8 cellular contexts compared by ENCODE assay signal in the genomic region with DNA sequence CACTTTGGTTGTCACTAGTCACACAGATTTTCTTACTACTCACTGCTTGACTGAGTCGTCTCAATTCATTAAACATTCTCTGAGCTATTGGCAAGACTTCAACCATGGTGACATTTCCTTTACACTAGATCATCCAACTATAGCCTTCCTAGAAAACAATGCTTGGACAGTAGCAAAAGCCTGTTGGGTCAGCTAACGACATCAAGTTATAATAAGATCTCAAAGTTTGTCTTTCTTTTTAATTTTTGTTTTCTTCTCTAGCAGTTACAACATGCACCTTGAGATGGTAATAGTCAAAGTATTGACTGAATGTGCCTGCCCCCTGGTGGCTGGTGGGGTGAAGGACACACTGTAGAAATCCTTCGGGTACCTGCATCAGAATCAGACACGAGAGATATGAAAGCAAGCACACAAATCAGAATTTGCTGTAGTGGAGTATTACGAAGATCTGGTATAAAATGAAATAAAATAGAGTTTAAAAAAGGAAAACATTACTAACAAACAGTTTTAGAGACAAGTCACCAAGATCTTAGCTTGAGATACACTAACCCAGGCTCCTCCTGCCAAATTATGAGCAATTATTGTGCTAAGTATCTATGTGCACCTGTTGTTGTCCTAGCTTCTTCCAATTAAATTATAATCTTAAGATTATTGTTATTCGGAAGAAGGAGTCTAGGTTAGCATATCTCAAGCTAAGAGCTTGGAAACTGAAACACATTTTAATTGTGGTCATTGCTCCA.
DNase-seq lines count a peak whose midpoint lies in the region; ATAC-seq and TF ChIP-seq lines count a peak whose summit lies in the region.

No MANE protein-coding gene starts in this region.

- H3K27me3 ChIP-seq in HUES48 (ENCODE audit: control insufficient read depth, insufficient read depth, low read length) (no peaks in the 10 kb centered on the region), prostate gland (replicated peaks; ENCODE audit: insufficient read depth) (no peaks in the 10 kb centered on the region), aorta (ENCODE audit: control insufficient read depth in 1 of 2, insufficient read depth in 2 of 2, low read length in 1 of 2) (no peaks in the 10 kb centered on the region)

- H3K27ac ChIP-seq in HUES48 (ENCODE audit: low read depth, low read length), result peak overlapping the region; percentile 8
- H3K27ac ChIP-seq in prostate gland, result no peak overlapping the region
- H3K27ac ChIP-seq in aorta (ENCODE audit: low read depth in 1 of 2, low read length in 2 of 2), result no peak overlapping the region

- H3K27ac Mint-ChIP-seq in activated naive CD4-positive, alpha-beta T cell treated with anti-CD3 and anti-CD28 coated beads for 36 hours, result no peak overlapping the region

- no peak overlapping the region for H3K4me3 Mint-ChIP-seq in activated naive CD4-positive, alpha-beta T cell treated with anti-CD3 and anti-CD28 coated beads for 36 hours

- TF ChIP-seq CTCF in prostate gland (IDR thresholded peaks at IDR 0.05), result peak; percentile 77 to 89 (median 82)

- ATAC-seq in GM21526 (IDR thresholded peaks at IDR 0.05; ENCODE audit: low FRiP score, unreplicated experiment) (peak; percentile 90), Right ventricle myocardium superior (ENCODE audit: poor library complexity) (peak; percentile 80), aorta (ENCODE audit: low FRiP score) (no peak)

- DNase-seq in ELR (ENCODE audit: low read depth) (peak; percentile 60), SK-MEL-5 (ENCODE audit: low read depth, low spot score) (peak; percentile 69), Right ventricle myocardium superior (peak; percentile 77), prostate gland (ENCODE audit: low spot score) (peak; percentile 46), aorta (peak; percentile 72 to 85)
- DNase-seq in activated naive CD4-positive, alpha-beta T cell treated with anti-CD3 and anti-CD28 coated beads for 36 hours, result peak; percentile 87

- TF ChIP-seq POLR2A in prostate gland (IDR thresholded peaks at IDR 0.05), result no peak

- 28% methylated on average over 6 of the region's 6 CpGs for WGBS in prostate gland
- WGBS in aorta, 2 donors, result 22 to 29% methylated on average over 6 of the region's 6 CpGs

- no peaks in the 10 kb centered on the region for H3K9me3 Mint-ChIP-seq in activated naive CD4-positive, alpha-beta T cell treated with anti-CD3 and anti-CD28 coated beads for 36 hours

- H3K36me3 Mint-ChIP-seq in activated naive CD4-positive, alpha-beta T cell treated with anti-CD3 and anti-CD28 coated beads for 36 hours (ENCODE audit: low read depth), result no peaks in the 10 kb centered on the region

- no peaks in the 10 kb centered on the region for H3K27me3 Mint-ChIP-seq in activated naive CD4-positive, alpha-beta T cell treated with anti-CD3 and anti-CD28 coated beads for 36 hours (ENCODE audit: low read depth)

- H3K4me1 Mint-ChIP-seq in activated naive CD4-positive, alpha-beta T cell treated with anti-CD3 and anti-CD28 coated beads for 36 hours (ENCODE audit: low read depth), result peaks cover 2% of the 10 kb centered on the region

- H3K36me3 ChIP-seq in HUES48 (ENCODE audit: control insufficient read depth, insufficient read depth, low read length), result no peaks in the 10 kb centered on the region
- no peaks in the 10 kb centered on the region for H3K36me3 ChIP-seq in prostate gland
- no peaks in the 10 kb centered on the region for H3K36me3 ChIP-seq in aorta (ENCODE audit: control insufficient read depth in 1 of 2, insufficient read depth in 2 of 2, low read length in 1 of 2)

- intact Hi-C loops in activated naive CD4-positive, alpha-beta T cell treated with anti-CD3 and anti-CD28 coated beads for 36 hours (cut with micrococcal nuclease), result loop anchor here (1.0 to 5.0 kb wide), 5 partner anchors 11 to 1282 kb away; no protein-coding TSS in a partner anchor
- intact Hi-C loops in Right ventricle myocardium superior (cut with DNase I), result no loop called here
- intact Hi-C loops in prostate gland (cut with DNase I), result loop anchor here (5.0 to 10.0 kb wide), 2 partner anchors 674 to 1057 kb away; no protein-coding TSS in a partner anchor
- intact Hi-C loops in aorta (cut with DNase I), result loop anchor here (10.0 kb wide), 2 partner anchors 754 to 1054 kb away; no protein-coding TSS in a partner anchor

- no peaks in the 10 kb centered on the region for H3K9me3 ChIP-seq in HUES48 (ENCODE audit: control insufficient read depth, insufficient read depth, low read length)
- no peaks in the 10 kb centered on the region for H3K9me3 ChIP-seq in prostate gland
- no peaks in the 10 kb centered on the region for H3K9me3 ChIP-seq in aorta (ENCODE audit: control insufficient read depth, low read length)

- H3K4me1 ChIP-seq in HUES48 (ENCODE audit: control insufficient read depth, insufficient read depth, low read length) (no peaks in the 10 kb centered on the region), prostate gland (replicated peaks) (no peaks in the 10 kb centered on the region), aorta (ENCODE audit: control insufficient read depth in 1 of 2, insufficient read depth in 2 of 2, low read length in 2 of 2) (peaks cover 0 to 2% of the 10 kb centered on the region in 2 donors)

- no peak overlapping the region for H3K9ac ChIP-seq in HUES48 (ENCODE audit: low read depth, low read length)

- in situ Hi-C loops in SK-MEL-5 (cut with HindIII; ENCODE audit: low pct_unique_long_range_greater_than_20kb, low sequenced_read_pairs), result no loop called here

- CTCF ChIA-PET in activated naive CD4-positive, alpha-beta T cell treated with anti-CD3 and anti-CD28 coated beads for 36 hours (lab: Charles Lee), result interaction anchor here (0.6 to 4.0 kb wide), 19 partner anchors 9 to 1059 kb away, joined by 3 to 20 read pairs (median 4); a partner anchor contains a TSS

- H3K4me3 ChIP-seq in HUES48 (ENCODE audit: low read depth, low read length) (no peak overlapping the region), prostate gland (no peak overlapping the region), aorta (ENCODE audit: low read length in 2 of 2) (no peak overlapping the region)
